In the genomic region with DNA sequence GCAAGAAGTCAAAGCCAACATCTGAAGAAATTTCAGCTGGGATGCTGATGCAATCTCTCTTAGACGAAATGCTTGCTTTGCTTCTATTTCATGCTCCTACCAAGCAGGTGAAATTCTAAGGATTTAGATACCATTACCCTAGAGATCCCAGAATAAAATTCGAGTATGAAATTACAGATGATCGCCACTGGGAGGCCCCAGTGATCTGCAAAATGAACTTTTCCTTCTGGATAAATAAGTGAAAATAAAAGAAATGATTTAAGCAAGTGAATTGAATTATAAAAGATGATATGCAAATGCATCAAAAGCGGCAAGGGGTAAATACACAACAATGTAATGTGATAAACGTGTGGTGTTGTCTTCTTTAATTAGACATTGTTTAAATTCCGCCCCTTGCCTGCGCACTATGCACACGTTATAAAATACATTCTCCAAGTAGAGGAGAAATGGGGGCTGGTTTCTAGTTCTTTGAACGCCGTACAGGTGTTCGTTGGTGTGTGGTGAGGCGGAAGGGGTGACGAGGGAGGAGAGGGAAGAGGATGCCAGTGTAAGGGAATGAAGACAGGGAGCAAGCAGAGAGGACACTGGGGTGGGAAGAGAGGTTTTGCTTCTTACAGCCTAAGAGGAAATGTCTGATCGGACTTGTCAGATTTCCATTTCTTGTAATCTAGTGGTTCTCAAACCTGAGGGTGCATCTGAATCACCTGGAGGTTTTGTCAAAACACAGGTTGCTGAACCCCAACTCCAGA, we compare ENCODE assay signal across 10 cellular contexts. TPM values are rescaled to one million over a fixed set of nuclear protein-coding genes. Genes with fewer than 3 reads are reported as not detected.
A peak's percentile ranks its signal among the peaks of the same experiment; 100 is the strongest.
DNase-seq lines count a peak whose midpoint lies in the region; ATAC-seq and TF ChIP-seq lines count a peak whose summit lies in the region.
"Had no signal": no experiment of that assay in that cellular context is flagged by ENCODE, and none has a peak within 500 bp of the region (broad histone marks: within the 10 kb centered on the region; RNA-seq: fewer than 3 reads in every experiment).

No MANE protein-coding gene starts in this region.

- no peaks in the 10 kb centered on the region for H3K79me2 ChIP-seq in fibroblast of lung (ENCODE audit: control insufficient read depth, insufficient read depth, low read length)

- WGBS in thyroid gland, 2 donors: 21 to 26% methylated on average over 14 of the region's 14 CpGs
- 59 to 65% (median 61%) methylated on average over 14 of the region's 14 CpGs for WGBS in heart left ventricle, 4 donors

- no peak overlapping the region for H3K4me2 ChIP-seq in fibroblast of lung (ENCODE audit: extremely low read depth, insufficient read depth, low read length)

- ATAC-seq in GM18870 (IDR thresholded peaks at IDR 0.05; ENCODE audit: unreplicated experiment): no peak
- no peak for ATAC-seq in heart left ventricle
- ATAC-seq in GM18502 (IDR thresholded peaks at IDR 0.05; ENCODE audit: poor library complexity, unreplicated experiment): no peak

- H2AFZ ChIP-seq in fibroblast of lung (ENCODE audit: low read length): no peak overlapping the region

- DNase-seq in SIG-M5 treated with dmso at 0.1 percent for 504 hours (lab: John Stamatoyannopoulos, UW; ENCODE audit: unreplicated experiment) (peak; percentile 24), SIG-M5 (lab: John Stamatoyannopoulos, UW) (no peak), NCI-H69 (lab: John Stamatoyannopoulos, UW) (peak; percentile 40), fibroblast of lung (ENCODE audit: low read depth in 2 of 2) (peak in 1 of 2 donors; percentile 44), thyroid gland (peak in 1 of 2 donors; percentile 36), heart left ventricle (no peak)
- DNase-seq: activated naive CD4-positive, alpha-beta T cell treated with anti-CD3 and anti-CD28 coated beads, Interleukin-2, amount 10 ng/mL, durations not matched to agents 7 days and 5 days; KG1 had no signal

- H4K20me1 ChIP-seq in fibroblast of lung (ENCODE audit: control insufficient read depth, extremely low read depth, insufficient read depth, low read length): no peaks in the 10 kb centered on the region

- H3K4me1 ChIP-seq in fibroblast of lung (ENCODE audit: control insufficient read depth, extremely low read depth, insufficient read depth, low read length) (no peaks in the 10 kb centered on the region), thyroid gland (peaks cover 5 to 10% of the 10 kb centered on the region in 2 donors), heart left ventricle (peaks cover 0 to 8% (median 0%) of the 10 kb centered on the region in 12 donors)

- no peak overlapping the region for H3K9ac ChIP-seq in fibroblast of lung (ENCODE audit: insufficient read depth, low read length)

- no peaks in the 10 kb centered on the region for H3K9me3 ChIP-seq in fibroblast of lung (ENCODE audit: control insufficient read depth, insufficient read depth, low read depth, low read length)
- no peaks in the 10 kb centered on the region for H3K9me3 ChIP-seq in thyroid gland
- no peaks in the 10 kb centered on the region for H3K9me3 ChIP-seq in heart left ventricle

- TF ChIP-seq CTCF in fibroblast of lung (conservative IDR thresholded peaks at IDR 0.05 in 1 of 2, IDR thresholded peaks at IDR 0.05 in 1 of 2; ENCODE audit: low read depth in 1 of 2, low read length in 2 of 2): peak; percentile 53 to 56
- TF ChIP-seq CTCF in thyroid gland (IDR thresholded peaks at IDR 0.05): peak in 5 of 6 experiments; percentile 19 to 62 (median 49)
- peak in 6 of 12 donors; percentile 26 to 43 (median 30) for TF ChIP-seq CTCF in heart left ventricle (IDR thresholded peaks at IDR 0.05)

- intact Hi-C loops in thyroid gland (cut with DNase I) (no loop called here), heart left ventricle (cut with DNase I) (no loop called here)

- no peaks in the 10 kb centered on the region for H3K27me3 ChIP-seq in fibroblast of lung (ENCODE audit: control insufficient read depth, insufficient read depth, low read length)
- no peaks in the 10 kb centered on the region for H3K27me3 ChIP-seq in thyroid gland
- no peaks in the 10 kb centered on the region for H3K27me3 ChIP-seq in heart left ventricle

- no peak overlapping the region for H3K27ac ChIP-seq in fibroblast of lung (ENCODE audit: insufficient read depth, low read length)
- H3K27ac ChIP-seq in thyroid gland: no peak overlapping the region
- H3K27ac ChIP-seq in heart left ventricle: peak overlapping the region in 2 of 12 donors; percentile 49 to 61

- H3K4me3 ChIP-seq in fibroblast of lung (replicated peaks in 1 of 4; ENCODE audit: control extremely low read depth in 1 of 4, insufficient read depth in 1 of 4, low read depth in 3 of 4, low read length in 4 of 4) (no peak overlapping the region), thyroid gland (replicated peaks in 1 of 3) (no peak overlapping the region), heart left ventricle (no peak overlapping the region)

- H3K36me3 ChIP-seq in fibroblast of lung (ENCODE audit: control insufficient read depth, insufficient read depth, low read length): no peaks in the 10 kb centered on the region
- H3K36me3 ChIP-seq in thyroid gland: no peaks in the 10 kb centered on the region
- no peaks in the 10 kb centered on the region for H3K36me3 ChIP-seq in heart left ventricle

- TF ChIP-seq POLR2A in thyroid gland (IDR thresholded peaks at IDR 0.05) (no peak), heart left ventricle (IDR thresholded peaks at IDR 0.05) (no peak)

RNA-seq across cellular contexts. Expression of a gene that starts 58.0 kb away (rescaled TPM):
- total RNA-seq in fibroblast of lung: 66.0 and 78.9 TPM in 2 replicates
- 30.0 and 36.6 TPM in 2 replicates for polyA plus RNA-seq in fibroblast of lung
- 32.3 and 32.8 TPM in 2 replicates for polyA plus RNA-seq in fibroblast of lung (2012)
- 41.2 and 45.7 TPM in 2 replicates for polyA minus RNA-seq in fibroblast of lung (ENCODE audit: low replicate concordance)
- total RNA-seq in thyroid gland: 100 to 1,000 TPM in 2 of 4 donors, 10 to 100 TPM in 2; 57.2 to 119 (median 102) TPM
- 10 to 100 TPM; 27.4 to 61.7 (median 31.4) TPM for total RNA-seq in heart left ventricle
- polyA plus RNA-seq in heart left ventricle: 10 to 100 TPM; 22.4 to 34.0 TPM

Comparison
In these comparisons a context has a peak if more than half of its experiments do, and no peak if none do; other contexts are left out.
1. DNase-seq: peak in SIG-M5 treated with dmso at 0.1 percent for 504 hours (single experiment) and NCI-H69 (single experiment); none in SIG-M5 (single experiment) and heart left ventricle (0 of 5).